In genomic region chr13:95524270-95524901, GRCh38 we compare ENCODE assay signal across 2 cellular contexts.
TF ChIP-seq lines count a peak whose summit lies in the region.

No MANE protein-coding gene starts in this region.

TF ChIP-seq in A549, 52 proteins besides CTCF, POLR2A, EP300 and RAD21:
- TF ChIP-seq ZC3H11A (IDR thresholded peaks at IDR 0.05): no peak
- peak; percentile 85 for TF ChIP-seq MAFK (IDR thresholded peaks at IDR 0.05; ENCODE audit: partially characterized antibody)
- TF ChIP-seq BCL3 (IDR thresholded peaks at IDR 0.05): no peak
- no peak for TF ChIP-seq PBX3 (IDR thresholded peaks at IDR 0.05)
- TF ChIP-seq EHF (CRISPR knock-in tag; IDR thresholded peaks at IDR 0.05): no peak
- no peak for TF ChIP-seq TFCP2L1 (CRISPR knock-in tag; IDR thresholded peaks at IDR 0.05)
- no peak for TF ChIP-seq CBX2 (IDR thresholded peaks at IDR 0.05; ENCODE audit: borderline replicate concordance, low read depth)
- TF ChIP-seq NPAS2 (CRISPR knock-in tag; IDR thresholded peaks at IDR 0.05; ENCODE audit: borderline replicate concordance): no peak
- no peak for TF ChIP-seq POLR2AphosphoS2 (conservative IDR thresholded peaks at IDR 0.05; ENCODE audit: low read length)
- TF ChIP-seq GATA3 (IDR thresholded peaks at IDR 0.05; ENCODE audit: borderline replicate concordance): no peak
- TF ChIP-seq JUNB (IDR thresholded peaks at IDR 0.05): no peak
- no peak for TF ChIP-seq CHD2 (IDR thresholded peaks at IDR 0.05; ENCODE audit: low read length, partially characterized antibody)
- peak; percentile 63 for TF ChIP-seq NFE2L2 (conservative IDR thresholded peaks at IDR 0.05; ENCODE audit: low read length)
- no peak for TF ChIP-seq HES2 (IDR thresholded peaks at IDR 0.05)

TF ChIP-seq in GM23338, 12 proteins besides CTCF, POLR2A, EP300 and RAD21:
- TF ChIP-seq POLR2AphosphoS5 (IDR thresholded peaks at IDR 0.05; ENCODE audit: low read depth) (no peak), EZH2 (IDR thresholded peaks at IDR 0.05; ENCODE audit: low read depth, unreplicated experiment) (no peak), ZNF462 (CRISPR knock-in tag; IDR thresholded peaks at IDR 0.05) (no peak), ZNF114 (CRISPR knock-in tag; IDR thresholded peaks at IDR 0.05) (no peak), REST (IDR thresholded peaks at IDR 0.05; ENCODE audit: unreplicated experiment) (no peak), ZNF331 (CRISPR knock-in tag; IDR thresholded peaks at IDR 0.05; ENCODE audit: low read depth) (no peak), EZH2phosphoT487 (IDR thresholded peaks at IDR 0.05; ENCODE audit: unreplicated experiment) (no peak), ETS1 (IDR thresholded peaks at IDR 0.05) (no peak), JUNB (IDR thresholded peaks at IDR 0.05; ENCODE audit: unreplicated experiment) (no peak), STAT1 (IDR thresholded peaks at IDR 0.05; ENCODE audit: unreplicated experiment) (no peak), NANOG (IDR thresholded peaks at IDR 0.05; ENCODE audit: borderline replicate concordance) (no peak), CREB1 (CRISPR knock-in tag; IDR thresholded peaks at IDR 0.05; ENCODE audit: low read depth) (no peak)
